In genomic region chr16:1700246-1700645, GRCh38 we compare ENCODE assay signal across 23 cellular contexts.
"Had no signal": no experiment of that assay in that cellular context is flagged by ENCODE, and none has a peak within 500 bp of the region (broad histone marks: within the 10 kb centered on the region; RNA-seq: fewer than 3 reads in every experiment).

No MANE protein-coding gene starts in this region.

- H3K27me3 Mint-ChIP-seq: naive thymus-derived CD8-positive, alpha-beta T cell; type B pancreatic cell had no signal

- H3K9me3 Mint-ChIP-seq: immature natural killer cell; naive thymus-derived CD8-positive, alpha-beta T cell; nephron progenitor cell; type B pancreatic cell had no signal

- H3K4me3 ChIP-seq: dorsolateral prefrontal cortex, lower lobe of right lung, right lobe of liver, stomach, testis, tibial artery had no signal

- H3K4me3 Mint-ChIP-seq: immature natural killer cell; naive thymus-derived CD8-positive, alpha-beta T cell; nephron progenitor cell; type B pancreatic cell had no signal

- H3K27ac Mint-ChIP-seq: nephron progenitor cell had no signal

- H3K27ac ChIP-seq: lower lobe of right lung, right lobe of liver, stomach, testis, tibial artery had no signal

- H3K27me3 ChIP-seq: dorsolateral prefrontal cortex, right lobe of liver, stomach, testis, tibial artery had no signal

- ATAC-seq: left ventricle myocardium superior; lower lobe of right lung; naive thymus-derived CD8-positive, alpha-beta T cell; right lobe of liver had no signal

- DNase-seq: dorsolateral prefrontal cortex; effector CD4-positive, alpha-beta T cell; hypothalamus; immature natural killer cell; islet precursor cell; kidney glomerular epithelial cell; left ventricle myocardium superior; lower lobe of right lung; naive thymus-derived CD8-positive, alpha-beta T cell; nephron progenitor cell; nucleus accumbens; retina; right lobe of liver; small intestine; stimulated activated CD4-positive, alpha-beta T cell treated with anti-CD3 and anti-CD28 coated beads, Interleukin-12 subunit alpha, Interleukin-12 subunit beta, amount 100 ng/mL, for 4 hours; stimulated activated CD4-positive, alpha-beta T cell treated with anti-CD3 and anti-CD28 coated beads, Interleukin-1b, Interleukin-23, amount 100 ng/mL, for 48 hours; stimulated activated CD4-positive, alpha-beta T cell treated with anti-CD3 and anti-CD28 coated beads, Interleukin-4, amount 100 ng/mL, for 1 hour; stimulated activated CD8-positive, alpha-beta memory T cell treated with anti-CD3 and anti-CD28 coated beads, Interleukin-4, amount 100 ng/mL, for 48 hours; stimulated activated naive CD4-positive, alpha-beta T cell treated with Interleukin-2 at 50 U/mL for 16 hours; stomach; testis; tibial artery had no signal

- H3K9me3 ChIP-seq: lower lobe of right lung, right lobe of liver, stomach, testis, tibial artery had no signal
